23 cellular contexts compared by ENCODE assay signal in genomic region chr14:25215607-25216006, GRCh38.
DNase-seq lines count a peak whose midpoint lies in the region; ATAC-seq, FAIRE-seq and TF ChIP-seq lines count a peak whose summit lies in the region.
"Had no signal": no experiment of that assay in that cellular context is flagged by ENCODE, and none has a peak within 500 bp of the region (broad histone marks: within the 10 kb centered on the region; RNA-seq: fewer than 3 reads in every experiment).

No MANE protein-coding gene starts in this region.

- H3K27me3 ChIP-seq in bronchial epithelial cell (ENCODE audit: control insufficient read depth, insufficient read depth, low read length) (no peaks in the 10 kb centered on the region), foreskin keratinocyte (no peaks in the 10 kb centered on the region), lower lobe of right lung (ENCODE audit: low read depth) (no peaks in the 10 kb centered on the region)
- H3K27me3 ChIP-seq: BLaER1 had no signal

- DNase-seq in DMS53 (lab: John Stamatoyannopoulos, UW) (peak; percentile 4), DMS53 treated with DMSO at 0.1 percent for 48 hours (lab: John Stamatoyannopoulos, UW; ENCODE audit: unreplicated experiment) (no peak), NCI-H524 (lab: John Stamatoyannopoulos, UW) (peak; percentile 43 to 91), bronchial epithelial cell (ENCODE audit: low read depth) (peak; percentile 39), foreskin keratinocyte (peak; percentile 21 to 57), lower lobe of right lung (no peak)
- DNase-seq in activated CD4-positive, alpha-beta T cell treated with anti-CD3 and anti-CD28 coated beads for 4 hours = no peak
- DNase-seq: Caco-2; CD4-positive, CD25-positive, alpha-beta regulatory T cell; CD8-positive, alpha-beta T cell; DMS153; DMS79 treated with DMSO at 0.1 percent for 48 hours; GF-D8; H7; HCEC 1CT had no signal

- FAIRE-seq in bronchial epithelial cell (lab: Jason Lieb, UNC) = no peak
- FAIRE-seq: A204.1, GM12891, GM18507, H1 had no signal

- H3K36me3 ChIP-seq in bronchial epithelial cell (ENCODE audit: control insufficient read depth, insufficient read depth, low read length) = no peaks in the 10 kb centered on the region
- H3K36me3 ChIP-seq in lower lobe of right lung = no peaks in the 10 kb centered on the region
- H3K36me3 ChIP-seq: BLaER1 had no signal

- H3K4me1 ChIP-seq in foreskin keratinocyte = no peaks in the 10 kb centered on the region
- H3K4me1 ChIP-seq in lower lobe of right lung = no peaks in the 10 kb centered on the region
- H3K4me1 ChIP-seq: BLaER1, Caco-2 had no signal

- ATAC-seq in foreskin keratinocyte (peak; percentile 77), lower lobe of right lung (no peak), GM18909 (IDR thresholded peaks at IDR 0.05; ENCODE audit: poor library complexity, unreplicated experiment) (no peak)
- ATAC-seq: CD8-positive, alpha-beta T cell had no signal

- intact Hi-C loops in lower lobe of right lung (cut with DNase I) = no loop called here

- no peak overlapping the region for H3K27ac ChIP-seq in foreskin keratinocyte
- H3K27ac ChIP-seq in lower lobe of right lung = no peak overlapping the region
- H3K27ac ChIP-seq: 22Rv1, BLaER1, C4-2B had no signal

- TF ChIP-seq CTCF in bronchial epithelial cell (IDR thresholded peaks at IDR 0.05; ENCODE audit: insufficient read depth, low read length, severe bottlenecking) (no peak), foreskin keratinocyte (conservative IDR thresholded peaks at IDR 0.05) (no peak), lower lobe of right lung (IDR thresholded peaks at IDR 0.05) (no peak)

- H3K9me3 ChIP-seq in lower lobe of right lung = no peaks in the 10 kb centered on the region
- H3K9me3 ChIP-seq: Caco-2 had no signal

- H3K4me3 ChIP-seq in bronchial epithelial cell (ENCODE audit: low read depth, low read length) = no peak overlapping the region
- H3K4me3 ChIP-seq in lower lobe of right lung = no peak overlapping the region
- H3K4me3 ChIP-seq: BLaER1 had no signal

Comparison
In these comparisons a context has a peak if more than half of its experiments do, and no peak if none do; other contexts are left out.
1. DNase-seq: peak in DMS53 (single experiment), NCI-H524 (2 of 2), bronchial epithelial cell (single experiment) and foreskin keratinocyte (2 of 2); none in DMS53 treated with DMSO at 0.1 percent for 48 hours (single experiment), activated CD4-positive, alpha-beta T cell treated with anti-CD3 and anti-CD28 coated beads for 4 hours (0 of 2) and lower lobe of right lung (single experiment).